ENCODE assay signal across 8 cellular contexts in genomic region chr2:57516740-57517340, GRCh38.
DNase-seq lines count a peak whose midpoint lies in the region; ATAC-seq and TF ChIP-seq lines count a peak whose summit lies in the region.

No MANE protein-coding gene starts in this region.

- H3K27me3 ChIP-seq in SK-N-SH (ENCODE audit: insufficient read depth) (no peaks in the 10 kb centered on the region), foreskin keratinocyte (no peaks in the 10 kb centered on the region)

- H3K36me3 ChIP-seq in SK-N-SH (replicated peaks in 1 of 2; ENCODE audit: control insufficient read depth in 1 of 2, insufficient read depth in 2 of 2, low read length in 1 of 2) = no peaks in the 10 kb centered on the region

- no peaks in the 10 kb centered on the region for H3K79me2 ChIP-seq in SK-N-SH (ENCODE audit: insufficient read depth)

- peak; percentile 2 for DNase-seq in HFF-Myc (ENCODE audit: extremely low read depth, low read depth)
- peak; percentile 49 for DNase-seq in M059J (ENCODE audit: low read depth)
- peak; percentile 19 for DNase-seq in SK-N-SH
- DNase-seq in foreskin keratinocyte = peak in 1 of 2 donors; percentile 29
- peak; percentile 4 for DNase-seq in skeletal muscle cell (ENCODE audit: low read depth)
- DNase-seq in ureter (ENCODE audit: low spot score) = no peak

- peak overlapping the region; percentile 77; the same call in 1 of the 2 replicates for H2AFZ ChIP-seq in SK-N-SH (ENCODE audit: low read depth)

- no peaks in the 10 kb centered on the region for H3K4me1 ChIP-seq in SK-N-SH (ENCODE audit: control insufficient read depth in 1 of 2, insufficient read depth in 2 of 2, low read depth in 1 of 2, low read length in 1 of 2)
- no peaks in the 10 kb centered on the region for H3K4me1 ChIP-seq in foreskin keratinocyte

- no peak overlapping the region; the same call in 1 of the 2 replicates for H3K9ac ChIP-seq in SK-N-SH

- ATAC-seq in foreskin keratinocyte = peak; percentile 72

- H3K9me2 ChIP-seq in SK-N-SH = no peaks in the 10 kb centered on the region

- 5% methylated on average over 6 of the region's 6 CpGs for WGBS in SK-N-SH (ENCODE audit: low lambda C conversion rate)

- CTCF ChIA-PET in SK-N-SH (lab: Yijun Ruan, JAX) = interaction anchor here (0.6 to 2.7 kb wide), 6 partner anchors 11 to 1335 kb away, joined by 3 to 10 read pairs (median 4); partner anchors contain the start of gene CCDC85A

- peak overlapping the region; percentile 51 for H3K27ac ChIP-seq in 22Rv1
- no peak overlapping the region for H3K27ac ChIP-seq in SK-N-SH (ENCODE audit: low read depth in 2 of 2, low read length in 1 of 2)
- H3K27ac ChIP-seq in foreskin keratinocyte = no peak overlapping the region

- H4K20me1 ChIP-seq in SK-N-SH (ENCODE audit: insufficient read depth) = no peaks in the 10 kb centered on the region

- H3K4me3 ChIP-seq in HFF-Myc (replicated peaks; ENCODE audit: low read depth, low read length) (no peak overlapping the region), SK-N-SH (ENCODE audit: low read depth in 2 of 2, low read length in 1 of 2) (peak overlapping the region in 1 of 2 experiments; percentile 20; a peak in 1 of 4 replicates), skeletal muscle cell (ENCODE audit: low read depth, low read length) (no peak overlapping the region)

- peak; percentile 66 for TF ChIP-seq CTCF in 22Rv1 (IDR thresholded peaks at IDR 0.05)
- peak; percentile 44; the same call in 1 of the 3 replicates for TF ChIP-seq CTCF in GM12872 (IDR thresholded peaks at IDR 0.05; ENCODE audit: insufficient read depth, low read depth, low read length)
- TF ChIP-seq CTCF in HFF-Myc (IDR thresholded peaks at IDR 0.05; ENCODE audit: low read depth, low read length, missing control alignments) = peak; percentile 19
- TF ChIP-seq CTCF in SK-N-SH (IDR thresholded peaks at IDR 0.05) = peak; percentile 69
- peak; percentile 73 for TF ChIP-seq CTCF in foreskin keratinocyte (conservative IDR thresholded peaks at IDR 0.05)

- POLR2A ChIA-PET in SK-N-SH (lab: Yijun Ruan, JAX) = no interaction called here

- no peaks in the 10 kb centered on the region for H3F3A ChIP-seq in SK-N-SH (replicated peaks; ENCODE audit: insufficient read depth)

- no peak overlapping the region for H3K4me2 ChIP-seq in SK-N-SH

- H3K9me3 ChIP-seq in SK-N-SH = peaks cover 12% of the 10 kb centered on the region

- TF ChIP-seq RAD21 in SK-N-SH (IDR thresholded peaks at IDR 0.05; ENCODE audit: low read length) = peak; percentile 76

- TF ChIP-seq EP300 in SK-N-SH (IDR thresholded peaks at IDR 0.05; ENCODE audit: borderline replicate concordance in 1 of 2, low read depth in 1 of 2, low read length in 1 of 2) = no peak

TF ChIP-seq in SK-N-SH, 30 proteins besides CTCF, POLR2A, EP300 and RAD21:
- TF ChIP-seq NFIC (IDR thresholded peaks at IDR 0.05; ENCODE audit: borderline replicate concordance) = no peak
- peak; percentile 47 for TF ChIP-seq SMC3 (IDR thresholded peaks at IDR 0.05; ENCODE audit: low read depth, low read length)
- no peak for TF ChIP-seq CHD2 (IDR thresholded peaks at IDR 0.05; ENCODE audit: low read length, partially characterized antibody)
TF ChIP-seq in SK-N-SH: peak in this region for 1.

Comparison
In these comparisons a context has a peak if more than half of its experiments do, and no peak if none do; other contexts are left out.
1. CTCF ChIP-seq: peak in every context shown above with its lines; median percentile 73 in foreskin keratinocyte; 69 in SK-N-SH; 66 in 22Rv1; 44 in GM12872; 19 in HFF-Myc.